In the genomic region with DNA sequence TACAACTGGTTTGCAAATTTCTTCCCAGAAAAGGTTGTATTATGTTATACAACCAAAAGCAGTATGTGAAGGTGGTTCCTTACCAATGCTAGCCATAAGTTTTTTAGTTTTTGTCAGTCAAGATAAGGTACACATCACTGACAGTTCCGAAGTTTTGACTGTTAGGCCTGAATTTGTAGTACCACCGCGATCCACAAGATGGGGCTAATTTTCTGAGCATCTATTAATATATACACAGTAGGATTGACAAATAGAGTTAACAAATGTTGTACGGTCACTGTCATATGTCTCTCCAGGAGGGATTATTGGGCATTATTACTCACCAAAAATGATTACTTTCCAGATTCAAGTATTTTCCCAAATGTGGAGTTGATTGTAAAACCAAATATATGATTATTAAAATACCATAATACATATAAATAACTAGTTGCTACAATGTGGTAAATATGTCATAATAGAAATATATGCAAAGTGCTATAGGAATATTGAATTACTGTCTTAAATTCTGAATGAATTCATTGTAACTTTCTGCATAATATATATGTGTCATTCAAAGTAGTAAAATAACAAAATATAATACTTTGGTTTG, we compare ENCODE assay signal across 8 cellular contexts. TPM values are rescaled to one million over a fixed set of nuclear protein-coding genes. Genes with fewer than 3 reads are reported as not detected.
A peak's percentile ranks its signal among the peaks of the same experiment; 100 is the strongest.
DNase-seq lines count a peak whose midpoint lies in the region; ATAC-seq and TF ChIP-seq lines count a peak whose summit lies in the region.

No MANE protein-coding gene starts in this region.

- no peaks in the 10 kb centered on the region for H3K36me3 ChIP-seq in mucosa of descending colon (ENCODE audit: low read depth)
- H3K36me3 ChIP-seq in suprapubic skin = peaks cover 4% of the 10 kb centered on the region

- H3K4me3 Mint-ChIP-seq in activated CD4-positive, alpha-beta T cell treated with anti-CD3 and anti-CD28 coated beads, Interleukin-2, amount 10 ng/mL, durations not matched to agents 7 days and 5 days = no peak overlapping the region
- H3K4me3 Mint-ChIP-seq in endothelial cell (ENCODE audit: unreplicated experiment) = no peak overlapping the region

- H3K4me1 Mint-ChIP-seq in activated CD4-positive, alpha-beta T cell treated with anti-CD3 and anti-CD28 coated beads, Interleukin-2, amount 10 ng/mL, durations not matched to agents 7 days and 5 days = no peaks in the 10 kb centered on the region
- peaks cover 9% of the 10 kb centered on the region for H3K4me1 Mint-ChIP-seq in endothelial cell (ENCODE audit: unreplicated experiment)

- H3K27ac ChIP-seq in suprapubic skin = no peak overlapping the region

- peak; percentile 79 for ATAC-seq in GM18505 (IDR thresholded peaks at IDR 0.05; ENCODE audit: unreplicated experiment)
- peak; percentile 90 for ATAC-seq in HG02938 (IDR thresholded peaks at IDR 0.05; ENCODE audit: unreplicated experiment)
- peak; percentile 78 for ATAC-seq in mucosa of descending colon

- H3K9me3 Mint-ChIP-seq in activated CD4-positive, alpha-beta T cell treated with anti-CD3 and anti-CD28 coated beads, Interleukin-2, amount 10 ng/mL, durations not matched to agents 7 days and 5 days = no peaks in the 10 kb centered on the region
- H3K9me3 Mint-ChIP-seq in endothelial cell (ENCODE audit: unreplicated experiment) = no peaks in the 10 kb centered on the region

- no peaks in the 10 kb centered on the region for H3K27me3 ChIP-seq in suprapubic skin

- H3K27ac Mint-ChIP-seq in activated CD4-positive, alpha-beta T cell treated with anti-CD3 and anti-CD28 coated beads, Interleukin-2, amount 10 ng/mL, durations not matched to agents 7 days and 5 days = no peak overlapping the region
- H3K27ac Mint-ChIP-seq in endothelial cell (ENCODE audit: unreplicated experiment) = no peak overlapping the region

- CTCF ChIA-PET in activated CD4-positive, alpha-beta T cell treated with anti-CD3 and anti-CD28 coated beads, Interleukin-2, amount 10 ng/mL, durations not matched to agents 7 days and 5 days (lab: Charles Lee) = interaction anchor here (1.1 kb wide), 1 partner anchor 42 kb away, joined by 3 read pairs; no protein-coding TSS in a partner anchor

- no peak for TF ChIP-seq EP300 in suprapubic skin (IDR thresholded peaks at IDR 0.05)

- no peak for TF ChIP-seq POLR2A in GM18505 (IDR thresholded peaks at IDR 0.05; ENCODE audit: borderline replicate concordance, extremely low read depth, insufficient read depth, insufficient read length)
- no peak for TF ChIP-seq POLR2A in suprapubic skin (IDR thresholded peaks at IDR 0.05)

- H3K36me3 Mint-ChIP-seq in activated CD4-positive, alpha-beta T cell treated with anti-CD3 and anti-CD28 coated beads, Interleukin-2, amount 10 ng/mL, durations not matched to agents 7 days and 5 days (ENCODE audit: low read depth) = no peaks in the 10 kb centered on the region
- H3K36me3 Mint-ChIP-seq in endothelial cell (ENCODE audit: low read depth, unreplicated experiment) = peaks cover 4% of the 10 kb centered on the region

- no peaks in the 10 kb centered on the region for H3K27me3 Mint-ChIP-seq in activated CD4-positive, alpha-beta T cell treated with anti-CD3 and anti-CD28 coated beads, Interleukin-2, amount 10 ng/mL, durations not matched to agents 7 days and 5 days
- no peaks in the 10 kb centered on the region for H3K27me3 Mint-ChIP-seq in endothelial cell (ENCODE audit: unreplicated experiment)

- H3K9me3 ChIP-seq in mucosa of descending colon = no peaks in the 10 kb centered on the region
- H3K9me3 ChIP-seq in suprapubic skin = no peaks in the 10 kb centered on the region

- POLR2A ChIA-PET in activated CD4-positive, alpha-beta T cell treated with anti-CD3 and anti-CD28 coated beads, Interleukin-2, amount 10 ng/mL, durations not matched to agents 7 days and 5 days (lab: Charles Lee) = no interaction called here

- DNase-seq in AML-193 (lab: John Stamatoyannopoulos, UW) (peak; percentile 36 to 68), NCI-H2029 treated with DMSO at 0.1 percent for 48 hours (lab: John Stamatoyannopoulos, UW) (peak; percentile 12), endothelial cell (ENCODE audit: low spot score) (peak; percentile 73), mucosa of descending colon (peak in 1 of 3 donors; percentile 84), suprapubic skin (ENCODE audit: low spot score in 2 of 2) (no peak)
- peak; percentile 55 for DNase-seq in activated CD4-positive, alpha-beta T cell treated with anti-CD3 and anti-CD28 coated beads, Interleukin-2, amount 10 ng/mL, durations not matched to agents 7 days and 5 days

- H3K4me1 ChIP-seq in mucosa of descending colon (ENCODE audit: low read depth) = no peaks in the 10 kb centered on the region
- H3K4me1 ChIP-seq in suprapubic skin = no peaks in the 10 kb centered on the region

- intact Hi-C loops in mucosa of descending colon (cut with DNase I, micrococcal nuclease) = loop anchor here (5.0 kb wide), 1 partner anchor 243 kb away; no protein-coding TSS in a partner anchor

- 13% methylated on average over 4 of the region's 4 CpGs for WGBS in suprapubic skin

- H3K4me3 ChIP-seq in mucosa of descending colon (no peak overlapping the region), suprapubic skin (no peak overlapping the region)

- TF ChIP-seq CTCF in endothelial cell (IDR thresholded peaks at IDR 0.05; ENCODE audit: unreplicated experiment) (peak; percentile 94), mucosa of descending colon (IDR thresholded peaks at IDR 0.05) (peak; percentile 65), suprapubic skin (IDR thresholded peaks at IDR 0.05) (peak; percentile 64 to 77)

RNA-seq across cellular contexts. Expression of gene LRRC19, which starts 28.4 kb away (rescaled TPM):
- not detected for total RNA-seq in activated CD4-positive, alpha-beta T cell treated with anti-CD3 and anti-CD28 coated beads, Interleukin-2, amount 10 ng/mL, durations not matched to agents 7 days and 5 days
- not detected for total RNA-seq in endothelial cell (ENCODE audit: unreplicated experiment)
- total RNA-seq in mucosa of descending colon = 100 to 1,000 TPM in 1 of 3 donors, 10 to 100 TPM in 2; 45.1 to 120 (median 96.9) TPM
- not detected for total RNA-seq in suprapubic skin

Comparison
In these comparisons a context has a peak if more than half of its experiments do, and no peak if none do; other contexts are left out.
1. DNase-seq: peak in AML-193 (2 of 2), NCI-H2029 treated with DMSO at 0.1 percent for 48 hours (single experiment), activated CD4-positive, alpha-beta T cell treated with anti-CD3 and anti-CD28 coated beads, Interleukin-2, amount 10 ng/mL, durations not matched to agents 7 days and 5 days (single experiment) and endothelial cell (single experiment); none in suprapubic skin (0 of 2).
2. RNA of gene LRRC19, which starts 28.4 kb away (total RNA-seq): 45.1 to 120 TPM in mucosa of descending colon; not detected in activated CD4-positive, alpha-beta T cell treated with anti-CD3 and anti-CD28 coated beads, Interleukin-2, amount 10 ng/mL, durations not matched to agents 7 days and 5 days, not detected in endothelial cell (single experiment) and not detected in suprapubic skin; every median in the first group is over 10 times any median in the second.
3. Peak in every context shown above with its lines, with median percentiles within 50 percentile points of each other: ATAC-seq and CTCF ChIP-seq.